Comparison of ENCODE assay signal across 2 cellular contexts in the genomic region with DNA sequence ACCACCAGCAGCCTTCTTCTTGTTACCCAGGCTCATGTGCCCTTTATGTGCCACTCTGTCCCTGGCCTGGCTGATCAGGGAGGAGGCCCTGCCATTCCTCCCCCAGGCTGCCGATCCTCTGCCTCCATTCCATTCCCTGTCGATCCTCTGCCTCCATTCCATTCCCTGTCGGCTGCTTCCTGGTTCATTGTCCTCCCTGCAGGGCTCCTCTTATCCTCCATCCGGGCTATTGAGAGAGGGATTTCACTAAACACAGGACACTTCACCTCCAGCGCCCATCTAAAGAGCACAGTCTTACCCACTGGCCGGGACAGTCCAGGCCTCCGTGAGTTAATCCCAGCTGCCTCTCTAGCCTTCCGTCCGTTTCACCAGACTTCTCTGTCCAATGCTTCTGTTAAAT.
TF ChIP-seq lines count a peak whose summit lies in the region.

No MANE protein-coding gene starts in this region.

TF ChIP-seq in HepG2, 621 proteins besides CTCF, POLR2A, EP300 and RAD21 (continues in another document):
- no peak for TF ChIP-seq ARNT (IDR thresholded peaks at IDR 0.05)
- TF ChIP-seq ZNF674 (CRISPR knock-in tag; IDR thresholded peaks at IDR 0.05; ENCODE audit: low read depth): no peak
- TF ChIP-seq ARID5B (CRISPR knock-in tag; IDR thresholded peaks at IDR 0.05): no peak
- no peak for TF ChIP-seq ZNF720 (CRISPR knock-in tag; IDR thresholded peaks at IDR 0.05)
- TF ChIP-seq ADNP (CRISPR knock-in tag; IDR thresholded peaks at IDR 0.05): no peak
- no peak for TF ChIP-seq NFE2L2 (IDR thresholded peaks at IDR 0.05; ENCODE audit: low read length)
- peak; percentile 75; the same call in 1 of the 2 replicates for TF ChIP-seq ZBTB38 (CRISPR knock-in tag; IDR thresholded peaks at IDR 0.05)
- no peak for TF ChIP-seq ASH2L (IDR thresholded peaks at IDR 0.05; ENCODE audit: insufficient read length, low read depth, low read length)
- no peak for TF ChIP-seq KDM2A (CRISPR knock-in tag; IDR thresholded peaks at IDR 0.05; ENCODE audit: borderline replicate concordance, low read depth)
- TF ChIP-seq JUND (CRISPR knock-in tag; IDR thresholded peaks at IDR 0.05): no peak
- TF ChIP-seq ZNF263 (CRISPR knock-in tag; IDR thresholded peaks at IDR 0.05): 0 out of 2 replicates have a peak, but pooled peaks have one; percentile 15
- TF ChIP-seq, protein P1, sequence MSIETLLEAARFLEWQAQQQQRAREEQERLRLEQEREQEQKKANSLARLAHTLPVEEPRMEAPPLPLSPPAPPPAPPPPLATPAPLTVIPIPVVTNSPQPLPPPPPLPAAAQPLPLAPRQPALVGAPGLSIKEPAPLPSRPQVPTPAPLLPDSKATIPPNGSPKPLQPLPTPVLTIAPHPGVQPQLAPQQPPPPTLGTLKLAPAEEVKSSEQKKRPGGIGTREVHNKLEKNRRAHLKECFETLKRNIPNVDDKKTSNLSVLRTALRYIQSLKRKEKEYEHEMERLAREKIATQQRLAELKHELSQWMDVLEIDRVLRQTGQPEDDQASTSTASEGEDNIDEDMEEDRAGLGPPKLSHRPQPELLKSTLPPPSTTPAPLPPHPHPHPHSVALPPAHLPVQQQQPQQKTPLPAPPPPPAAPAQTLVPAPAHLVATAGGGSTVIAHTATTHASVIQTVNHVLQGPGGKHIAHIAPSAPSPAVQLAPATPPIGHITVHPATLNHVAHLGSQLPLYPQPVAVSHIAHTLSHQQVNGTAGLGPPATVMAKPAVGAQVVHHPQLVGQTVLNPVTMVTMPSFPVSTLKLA (IDR thresholded peaks at IDR 0.05): no peak
- TF ChIP-seq EHMT2 (IDR thresholded peaks at IDR 0.05; ENCODE audit: borderline replicate concordance, low read depth, low read length): no peak
- no peak for TF ChIP-seq SP140L (CRISPR knock-in tag; IDR thresholded peaks at IDR 0.05; ENCODE audit: borderline replicate concordance)
- TF ChIP-seq, protein P2, sequence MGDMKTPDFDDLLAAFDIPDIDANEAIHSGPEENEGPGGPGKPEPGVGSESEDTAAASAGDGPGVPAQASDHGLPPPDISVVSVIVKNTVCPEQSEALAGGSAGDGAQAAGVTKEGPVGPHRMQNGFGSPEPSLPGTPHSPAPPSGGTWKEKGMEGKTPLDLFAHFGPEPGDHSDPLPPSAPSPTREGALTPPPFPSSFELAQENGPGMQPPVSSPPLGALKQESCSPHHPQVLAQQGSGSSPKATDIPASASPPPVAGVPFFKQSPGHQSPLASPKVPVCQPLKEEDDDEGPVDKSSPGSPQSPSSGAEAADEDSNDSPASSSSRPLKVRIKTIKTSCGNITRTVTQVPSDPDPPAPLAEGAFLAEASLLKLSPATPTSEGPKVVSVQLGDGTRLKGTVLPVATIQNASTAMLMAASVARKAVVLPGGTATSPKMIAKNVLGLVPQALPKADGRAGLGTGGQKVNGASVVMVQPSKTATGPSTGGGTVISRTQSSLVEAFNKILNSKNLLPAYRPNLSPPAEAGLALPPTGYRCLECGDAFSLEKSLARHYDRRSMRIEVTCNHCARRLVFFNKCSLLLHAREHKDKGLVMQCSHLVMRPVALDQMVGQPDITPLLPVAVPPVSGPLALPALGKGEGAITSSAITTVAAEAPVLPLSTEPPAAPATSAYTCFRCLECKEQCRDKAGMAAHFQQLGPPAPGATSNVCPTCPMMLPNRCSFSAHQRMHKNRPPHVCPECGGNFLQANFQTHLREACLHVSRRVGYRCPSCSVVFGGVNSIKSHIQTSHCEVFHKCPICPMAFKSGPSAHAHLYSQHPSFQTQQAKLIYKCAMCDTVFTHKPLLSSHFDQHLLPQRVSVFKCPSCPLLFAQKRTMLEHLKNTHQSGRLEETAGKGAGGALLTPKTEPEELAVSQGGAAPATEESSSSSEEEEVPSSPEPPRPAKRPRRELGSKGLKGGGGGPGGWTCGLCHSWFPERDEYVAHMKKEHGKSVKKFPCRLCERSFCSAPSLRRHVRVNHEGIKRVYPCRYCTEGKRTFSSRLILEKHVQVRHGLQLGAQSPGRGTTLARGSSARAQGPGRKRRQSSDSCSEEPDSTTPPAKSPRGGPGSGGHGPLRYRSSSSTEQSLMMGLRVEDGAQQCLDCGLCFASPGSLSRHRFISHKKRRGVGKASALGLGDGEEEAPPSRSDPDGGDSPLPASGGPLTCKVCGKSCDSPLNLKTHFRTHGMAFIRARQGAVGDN (CRISPR knock-in tag; IDR thresholded peaks at IDR 0.05): peak; percentile 48; the same call in 1 of the 2 replicates
- TF ChIP-seq MEF2D (CRISPR knock-in tag; IDR thresholded peaks at IDR 0.05): no peak
- TF ChIP-seq REPIN1 (CRISPR knock-in tag; IDR thresholded peaks at IDR 0.05; ENCODE audit: borderline replicate concordance, low read depth): no peak

TF ChIP-seq in H1, 55 proteins besides CTCF, POLR2A, EP300 and RAD21:
- TF ChIP-seq SRF (IDR thresholded peaks at IDR 0.05; ENCODE audit: low read depth, low read length) (no peak), CREB1 (IDR thresholded peaks at IDR 0.05) (no peak), HDAC2 (IDR thresholded peaks at IDR 0.05; ENCODE audit: borderline replicate concordance in 1 of 2, low read depth in 2 of 2, low read length in 2 of 2) (no peak), SP1 (IDR thresholded peaks at IDR 0.05; ENCODE audit: low read depth, low read length) (no peak), BCL11A (IDR thresholded peaks at IDR 0.05; ENCODE audit: low read depth in 2 of 2, low read length in 2 of 2) (no peak), JUN (IDR thresholded peaks at IDR 0.05; ENCODE audit: low read depth, low read length) (no peak), CHD7 (IDR thresholded peaks at IDR 0.05; ENCODE audit: insufficient replicate concordance, low read length) (no peak), RBBP5 (IDR thresholded peaks at IDR 0.05; ENCODE audit: borderline replicate concordance, low read depth, low read length) (no peak), POU5F1 (IDR thresholded peaks at IDR 0.05; ENCODE audit: low read depth, low read length) (no peak), SP2 (IDR thresholded peaks at IDR 0.05; ENCODE audit: low read length) (no peak), SIRT6 (IDR thresholded peaks at IDR 0.05; ENCODE audit: low read length) (no peak), SAP30 (IDR thresholded peaks at IDR 0.05; ENCODE audit: insufficient read depth, insufficient replicate concordance, low read length) (no peak), TBP (IDR thresholded peaks at IDR 0.05; ENCODE audit: low read depth, low read length) (no peak), NRF1 (IDR thresholded peaks at IDR 0.05; ENCODE audit: low read depth, low read length) (no peak), TCF12 (IDR thresholded peaks at IDR 0.05; ENCODE audit: low read depth, low read length) (no peak), RFX5 (IDR thresholded peaks at IDR 0.05; ENCODE audit: borderline replicate concordance, low read depth, low read length) (no peak), CBX5 (IDR thresholded peaks at IDR 0.05; ENCODE audit: low read depth, low read length) (no peak), ATF2 (IDR thresholded peaks at IDR 0.05; ENCODE audit: low read length) (no peak), SP4 (IDR thresholded peaks at IDR 0.05; ENCODE audit: low read length) (no peak)
- TF ChIP-seq, protein P3, sequence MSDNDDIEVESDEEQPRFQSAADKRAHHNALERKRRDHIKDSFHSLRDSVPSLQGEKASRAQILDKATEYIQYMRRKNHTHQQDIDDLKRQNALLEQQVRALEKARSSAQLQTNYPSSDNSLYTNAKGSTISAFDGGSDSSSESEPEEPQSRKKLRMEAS (IDR thresholded peaks at IDR 0.05): no peak
